Comparison of ENCODE assay signal across 1 cellular context in the genomic region with DNA sequence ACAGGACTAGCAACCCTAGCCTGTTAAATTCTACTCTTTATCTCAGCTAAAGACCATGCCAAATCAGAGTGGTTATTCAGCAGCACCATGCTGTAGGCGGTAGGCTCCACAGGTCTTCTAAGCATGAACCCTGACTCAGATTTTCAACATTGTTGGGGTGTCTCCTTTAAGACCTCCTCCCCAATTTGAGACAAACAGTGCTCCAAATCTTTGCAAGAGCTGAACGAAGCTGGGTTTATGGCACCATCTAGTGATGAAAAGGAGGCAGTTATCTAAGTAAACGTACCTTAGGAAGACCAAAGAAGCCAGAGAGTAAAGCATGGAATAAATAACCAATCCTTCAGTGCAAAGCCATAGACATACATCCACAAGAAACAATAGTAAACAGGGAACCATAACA.
TF ChIP-seq lines count a peak whose summit lies in the region.

No MANE protein-coding gene starts in this region.

TF ChIP-seq in H1, 55 proteins besides CTCF, POLR2A, EP300 and RAD21 (continued from another document):
- TF ChIP-seq, protein P1, sequence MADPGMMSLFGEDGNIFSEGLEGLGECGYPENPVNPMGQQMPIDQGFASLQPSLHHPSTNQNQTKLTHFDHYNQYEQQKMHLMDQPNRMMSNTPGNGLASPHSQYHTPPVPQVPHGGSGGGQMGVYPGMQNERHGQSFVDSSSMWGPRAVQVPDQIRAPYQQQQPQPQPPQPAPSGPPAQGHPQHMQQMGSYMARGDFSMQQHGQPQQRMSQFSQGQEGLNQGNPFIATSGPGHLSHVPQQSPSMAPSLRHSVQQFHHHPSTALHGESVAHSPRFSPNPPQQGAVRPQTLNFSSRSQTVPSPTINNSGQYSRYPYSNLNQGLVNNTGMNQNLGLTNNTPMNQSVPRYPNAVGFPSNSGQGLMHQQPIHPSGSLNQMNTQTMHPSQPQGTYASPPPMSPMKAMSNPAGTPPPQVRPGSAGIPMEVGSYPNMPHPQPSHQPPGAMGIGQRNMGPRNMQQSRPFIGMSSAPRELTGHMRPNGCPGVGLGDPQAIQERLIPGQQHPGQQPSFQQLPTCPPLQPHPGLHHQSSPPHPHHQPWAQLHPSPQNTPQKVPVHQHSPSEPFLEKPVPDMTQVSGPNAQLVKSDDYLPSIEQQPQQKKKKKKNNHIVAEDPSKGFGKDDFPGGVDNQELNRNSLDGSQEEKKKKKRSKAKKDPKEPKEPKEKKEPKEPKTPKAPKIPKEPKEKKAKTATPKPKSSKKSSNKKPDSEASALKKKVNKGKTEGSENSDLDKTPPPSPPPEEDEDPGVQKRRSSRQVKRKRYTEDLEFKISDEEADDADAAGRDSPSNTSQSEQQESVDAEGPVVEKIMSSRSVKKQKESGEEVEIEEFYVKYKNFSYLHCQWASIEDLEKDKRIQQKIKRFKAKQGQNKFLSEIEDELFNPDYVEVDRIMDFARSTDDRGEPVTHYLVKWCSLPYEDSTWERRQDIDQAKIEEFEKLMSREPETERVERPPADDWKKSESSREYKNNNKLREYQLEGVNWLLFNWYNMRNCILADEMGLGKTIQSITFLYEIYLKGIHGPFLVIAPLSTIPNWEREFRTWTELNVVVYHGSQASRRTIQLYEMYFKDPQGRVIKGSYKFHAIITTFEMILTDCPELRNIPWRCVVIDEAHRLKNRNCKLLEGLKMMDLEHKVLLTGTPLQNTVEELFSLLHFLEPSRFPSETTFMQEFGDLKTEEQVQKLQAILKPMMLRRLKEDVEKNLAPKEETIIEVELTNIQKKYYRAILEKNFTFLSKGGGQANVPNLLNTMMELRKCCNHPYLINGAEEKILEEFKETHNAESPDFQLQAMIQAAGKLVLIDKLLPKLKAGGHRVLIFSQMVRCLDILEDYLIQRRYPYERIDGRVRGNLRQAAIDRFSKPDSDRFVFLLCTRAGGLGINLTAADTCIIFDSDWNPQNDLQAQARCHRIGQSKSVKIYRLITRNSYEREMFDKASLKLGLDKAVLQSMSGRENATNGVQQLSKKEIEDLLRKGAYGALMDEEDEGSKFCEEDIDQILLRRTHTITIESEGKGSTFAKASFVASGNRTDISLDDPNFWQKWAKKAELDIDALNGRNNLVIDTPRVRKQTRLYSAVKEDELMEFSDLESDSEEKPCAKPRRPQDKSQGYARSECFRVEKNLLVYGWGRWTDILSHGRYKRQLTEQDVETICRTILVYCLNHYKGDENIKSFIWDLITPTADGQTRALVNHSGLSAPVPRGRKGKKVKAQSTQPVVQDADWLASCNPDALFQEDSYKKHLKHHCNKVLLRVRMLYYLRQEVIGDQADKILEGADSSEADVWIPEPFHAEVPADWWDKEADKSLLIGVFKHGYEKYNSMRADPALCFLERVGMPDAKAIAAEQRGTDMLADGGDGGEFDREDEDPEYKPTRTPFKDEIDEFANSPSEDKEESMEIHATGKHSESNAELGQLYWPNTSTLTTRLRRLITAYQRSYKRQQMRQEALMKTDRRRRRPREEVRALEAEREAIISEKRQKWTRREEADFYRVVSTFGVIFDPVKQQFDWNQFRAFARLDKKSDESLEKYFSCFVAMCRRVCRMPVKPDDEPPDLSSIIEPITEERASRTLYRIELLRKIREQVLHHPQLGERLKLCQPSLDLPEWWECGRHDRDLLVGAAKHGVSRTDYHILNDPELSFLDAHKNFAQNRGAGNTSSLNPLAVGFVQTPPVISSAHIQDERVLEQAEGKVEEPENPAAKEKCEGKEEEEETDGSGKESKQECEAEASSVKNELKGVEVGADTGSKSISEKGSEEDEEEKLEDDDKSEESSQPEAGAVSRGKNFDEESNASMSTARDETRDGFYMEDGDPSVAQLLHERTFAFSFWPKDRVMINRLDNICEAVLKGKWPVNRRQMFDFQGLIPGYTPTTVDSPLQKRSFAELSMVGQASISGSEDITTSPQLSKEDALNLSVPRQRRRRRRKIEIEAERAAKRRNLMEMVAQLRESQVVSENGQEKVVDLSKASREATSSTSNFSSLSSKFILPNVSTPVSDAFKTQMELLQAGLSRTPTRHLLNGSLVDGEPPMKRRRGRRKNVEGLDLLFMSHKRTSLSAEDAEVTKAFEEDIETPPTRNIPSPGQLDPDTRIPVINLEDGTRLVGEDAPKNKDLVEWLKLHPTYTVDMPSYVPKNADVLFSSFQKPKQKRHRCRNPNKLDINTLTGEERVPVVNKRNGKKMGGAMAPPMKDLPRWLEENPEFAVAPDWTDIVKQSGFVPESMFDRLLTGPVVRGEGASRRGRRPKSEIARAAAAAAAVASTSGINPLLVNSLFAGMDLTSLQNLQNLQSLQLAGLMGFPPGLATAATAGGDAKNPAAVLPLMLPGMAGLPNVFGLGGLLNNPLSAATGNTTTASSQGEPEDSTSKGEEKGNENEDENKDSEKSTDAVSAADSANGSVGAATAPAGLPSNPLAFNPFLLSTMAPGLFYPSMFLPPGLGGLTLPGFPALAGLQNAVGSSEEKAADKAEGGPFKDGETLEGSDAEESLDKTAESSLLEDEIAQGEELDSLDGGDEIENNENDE (IDR thresholded peaks at IDR 0.05; ENCODE audit: insufficient replicate concordance, low read length), result no peak
- TF ChIP-seq SP2 (IDR thresholded peaks at IDR 0.05; ENCODE audit: low read length) (no peak), MAFK (IDR thresholded peaks at IDR 0.05; ENCODE audit: low read depth, low read length) (no peak), SIRT6 (IDR thresholded peaks at IDR 0.05; ENCODE audit: low read length) (no peak), SP4 (IDR thresholded peaks at IDR 0.05; ENCODE audit: low read length) (no peak)
TF ChIP-seq in H1: peak in this region for 0.
